In genomic region chr7:2358968-2359527, GRCh38 we compare ENCODE assay signal across 13 cellular contexts. TPM values are rescaled to one million over a fixed set of nuclear protein-coding genes. Genes with fewer than 3 reads are reported as not detected.
A peak's percentile ranks its signal among the peaks of the same experiment; 100 is the strongest.
DNase-seq lines count a peak whose midpoint lies in the region; ATAC-seq and TF ChIP-seq lines count a peak whose summit lies in the region.
"Had no signal": no experiment of that assay in that cellular context is flagged by ENCODE, and none has a peak within 500 bp of the region (broad histone marks: within the 10 kb centered on the region; RNA-seq: fewer than 3 reads in every experiment).

No MANE protein-coding gene starts in this region.

- in situ Hi-C loops in GM23248 (cut with MboI) (no loop called here), gastrocnemius medialis (cut with MboI; ENCODE audit: low sequenced_read_pairs in 4 of 4) (no loop called here)

- H3K27me3 ChIP-seq in GM23248 (replicated peaks; ENCODE audit: insufficient read depth) (no peaks in the 10 kb centered on the region), neural progenitor cell (no peaks in the 10 kb centered on the region), BE2C (no peaks in the 10 kb centered on the region), gastrocnemius medialis (no peaks in the 10 kb centered on the region), vagina (no peaks in the 10 kb centered on the region)

- 0 out of 2 replicates have a peak overlapping the region, but pooled peaks have one; percentile 12 for H3K9ac ChIP-seq in GM23248
- peak overlapping the region; percentile 32 for H3K9ac ChIP-seq in neural progenitor cell

- H3K4me2 ChIP-seq in GM23248 (ENCODE audit: unreplicated experiment), result no peak overlapping the region
- H3K4me2 ChIP-seq in neural progenitor cell, result no peak overlapping the region

- intact Hi-C loops in gastrocnemius medialis (cut with DNase I; ENCODE audit: low total_unique reads), result loop anchor here (10.0 kb wide), 1 partner anchor 784 kb away; the partner anchor contains the start of gene PSMG3
- intact Hi-C loops in vagina (cut with DNase I), result loop anchor here (10.0 kb wide), 1 partner anchor 784 kb away; the partner anchor contains the start of gene PSMG3

- H4K20me1 ChIP-seq in GM23248 (ENCODE audit: insufficient read depth) (peaks cover 20% of the 10 kb centered on the region), neural progenitor cell (ENCODE audit: low read depth) (peaks cover 65% of the 10 kb centered on the region)

- H3F3A ChIP-seq in GM23248 (ENCODE audit: insufficient read depth) (0 out of 2 replicates have a peak, but pooled peaks cover 7% of the 10 kb centered on the region), neural progenitor cell (ENCODE audit: low read depth) (no peaks in the 10 kb centered on the region)

- H3K4me1 ChIP-seq in GM23248 (ENCODE audit: insufficient read depth), result peaks cover 8% of the 10 kb centered on the region
- H3K4me1 ChIP-seq in neural progenitor cell, result peaks cover 6% of the 10 kb centered on the region
- peaks cover 5% of the 10 kb centered on the region for H3K4me1 ChIP-seq in BE2C
- peaks cover 28 to 30% of the 10 kb centered on the region in 2 donors for H3K4me1 ChIP-seq in gastrocnemius medialis
- peaks cover 61% of the 10 kb centered on the region for H3K4me1 ChIP-seq in vagina
- H3K4me1 ChIP-seq: prostate gland had no signal

- no peak overlapping the region for H3K27ac ChIP-seq in GM23248
- no peak overlapping the region for H3K27ac ChIP-seq in neural progenitor cell
- H3K27ac ChIP-seq in gastrocnemius medialis, result no peak overlapping the region
- no peak overlapping the region for H3K27ac ChIP-seq in vagina
- H3K27ac ChIP-seq: prostate gland had no signal

- H2AFZ ChIP-seq in GM23248 (no peak overlapping the region), neural progenitor cell (replicated peaks) (no peak overlapping the region)

- 53 to 54% methylated on average over 8 of the region's 8 CpGs for WGBS in GM23248 (ENCODE audit: low coverage in 1 of 2, low lambda C conversion rate in 2 of 2, missing lambda C conversion rate in 2 of 2), 2 experiments

- peak overlapping the region; percentile 64 for H3K27ac Mint-ChIP-seq in activated naive CD8-positive, alpha-beta T cell
- no peak overlapping the region for H3K27ac Mint-ChIP-seq in neural progenitor cell

- ATAC-seq in gastrocnemius medialis, result no peak
- ATAC-seq: activated CD4-positive, CD25-positive, alpha-beta regulatory T cell treated with anti-CD3 and anti-CD28 coated beads, Interleukin-2, amount 50 U/mL, for 24 hours had no signal

- no peak for TF ChIP-seq CTCF in neural progenitor cell (IDR thresholded peaks at IDR 0.05)
- TF ChIP-seq CTCF in BE2C (IDR thresholded peaks at IDR 0.05; ENCODE audit: low read depth, low read length), result no peak
- no peak for TF ChIP-seq CTCF in gastrocnemius medialis (IDR thresholded peaks at IDR 0.05 in 4 of 5, conservative IDR thresholded peaks at IDR 0.05 in 1 of 5)
- TF ChIP-seq CTCF in vagina (IDR thresholded peaks at IDR 0.05), result no peak

- no peak for TF ChIP-seq POLR2A in gastrocnemius medialis (IDR thresholded peaks at IDR 0.05)
- no peak for TF ChIP-seq POLR2A in vagina (IDR thresholded peaks at IDR 0.05)

- H3K4me1 Mint-ChIP-seq in activated naive CD8-positive, alpha-beta T cell (ENCODE audit: low read depth), result peaks cover 46% of the 10 kb centered on the region
- peaks cover 17% of the 10 kb centered on the region for H3K4me1 Mint-ChIP-seq in neural progenitor cell

- TF ChIP-seq RAD21 in Ishikawa (IDR thresholded peaks at IDR 0.05; ENCODE audit: low read depth), result no peak

- H3K9me3 Mint-ChIP-seq in activated naive CD8-positive, alpha-beta T cell (ENCODE audit: low read depth), result no peaks in the 10 kb centered on the region
- no peaks in the 10 kb centered on the region for H3K9me3 Mint-ChIP-seq in neural progenitor cell

- H3K36me3 ChIP-seq in GM23248 (ENCODE audit: low read depth) (peaks cover 51% of the 10 kb centered on the region), neural progenitor cell (no peaks in the 10 kb centered on the region), BE2C (peaks cover 86% of the 10 kb centered on the region), gastrocnemius medialis (peaks cover 0 to 37% of the 10 kb centered on the region in 2 donors), vagina (peaks cover 0 to 33% of the 10 kb centered on the region in 2 donors)

- no peaks in the 10 kb centered on the region for H3K27me3 Mint-ChIP-seq in activated naive CD8-positive, alpha-beta T cell
- peaks cover 12% of the 10 kb centered on the region for H3K27me3 Mint-ChIP-seq in neural progenitor cell (ENCODE audit: insufficient read depth, low read depth)

- H3K4me3 Mint-ChIP-seq in activated naive CD8-positive, alpha-beta T cell, result peak overlapping the region; percentile 54
- no peak overlapping the region for H3K4me3 Mint-ChIP-seq in neural progenitor cell

- H3K9me2 ChIP-seq in GM23248 (ENCODE audit: insufficient read depth), result no peaks in the 10 kb centered on the region

- no peak for TF ChIP-seq EP300 in Ishikawa (IDR thresholded peaks at IDR 0.05; ENCODE audit: borderline replicate concordance)

- H3K36me3 Mint-ChIP-seq in activated naive CD8-positive, alpha-beta T cell, result peaks cover 8% of the 10 kb centered on the region
- H3K36me3 Mint-ChIP-seq in neural progenitor cell, result peaks cover 14% of the 10 kb centered on the region

- H3K9me3 ChIP-seq in GM23248 (ENCODE audit: low read depth), result no peaks in the 10 kb centered on the region
- no peaks in the 10 kb centered on the region for H3K9me3 ChIP-seq in neural progenitor cell (ENCODE audit: low read depth)
- H3K9me3 ChIP-seq in BE2C, result no peaks in the 10 kb centered on the region
- H3K9me3 ChIP-seq in gastrocnemius medialis, result no peaks in the 10 kb centered on the region
- no peaks in the 10 kb centered on the region for H3K9me3 ChIP-seq in vagina
- H3K9me3 ChIP-seq: prostate gland had no signal

- peaks cover 92% of the 10 kb centered on the region for H3K79me2 ChIP-seq in GM23248 (ENCODE audit: insufficient read depth)
- H3K79me2 ChIP-seq in neural progenitor cell (ENCODE audit: low read depth), result peaks cover 80% of the 10 kb centered on the region

- no peak overlapping the region for H3K4me3 ChIP-seq in GM23248
- H3K4me3 ChIP-seq in neural progenitor cell, result no peak overlapping the region
- H3K4me3 ChIP-seq in BE2C (ENCODE audit: low read depth, low read length), result no peak overlapping the region; the same call in 1 of the 2 replicates
- H3K4me3 ChIP-seq in gastrocnemius medialis, result no peak overlapping the region
- no peak overlapping the region for H3K4me3 ChIP-seq in vagina
- H3K4me3 ChIP-seq: prostate gland had no signal

- no peak for DNase-seq in GM23248
- no peak for DNase-seq in neural progenitor cell (ENCODE audit: low spot score)
- DNase-seq in BE2C, result no peak
- no peak for DNase-seq in gastrocnemius medialis
- no peak for DNase-seq in vagina (ENCODE audit: extremely low spot score in 2 of 2)
- DNase-seq: kidney, midbrain, NCI-H146, NCI-H526 treated with DMSO at 0.1 percent for 48 hours had no signal

TF ChIP-seq in Ishikawa, 13 proteins besides CTCF, POLR2A, EP300 and RAD21:
- TF ChIP-seq TAF1 (IDR thresholded peaks at IDR 0.05; ENCODE audit: low read depth) (no peak), USF1 (IDR thresholded peaks at IDR 0.05) (0 out of 2 replicates have a peak, but pooled peaks have one; percentile 9)

RNA-seq across cellular contexts. Expression of gene EIF3B, which starts 4.4 kb away (rescaled TPM):
- total RNA-seq in GM23248 (2014; rRNA removed; shearing (Covaris generic)), result 180 and 212 TPM in 2 replicates
- polyA plus RNA-seq in GM23248 (2016; fragmentation: Nextera tagmentation; extraction: Ambion mirVana), result 79.5 and 82.5 TPM in 2 replicates
- total RNA-seq in neural progenitor cell (ENCODE audit: low replicate concordance) (146 and 167 TPM in 2 replicates), gastrocnemius medialis (100 to 1,000 TPM; 105 to 207 (median 195) TPM), vagina (90.8 TPM)
- 422 TPM for polyA plus RNA-seq in BE2C (2012; ENCODE audit: insufficient read depth, insufficient read length, low read depth)

RNA-seq across cellular contexts. Expression of gene CHST12, which starts 44.4 kb away (rescaled TPM):
- 9.0 and 10.6 TPM in 2 replicates for total RNA-seq in GM23248 (2014; rRNA removed; shearing (Covaris generic))
- polyA plus RNA-seq in GM23248 (2016; fragmentation: Nextera tagmentation; extraction: Ambion mirVana), result 33.7 and 36.8 TPM in 2 replicates
- total RNA-seq in neural progenitor cell (ENCODE audit: low replicate concordance) (0.43 and 7.2 TPM in 2 replicates), gastrocnemius medialis (10 to 100 TPM in 2 of 4 donors, 1 to 10 TPM in 2; 5.5 to 13.1 (median 10.1) TPM), vagina (26.3 TPM)
- polyA plus RNA-seq in BE2C (2012; ENCODE audit: insufficient read depth, insufficient read length, low read depth), result 32.0 TPM

RNA-seq across cellular contexts. Expression of gene SNX8, which starts 44.8 kb away (rescaled TPM):
- 13.1 and 23.8 TPM in 2 replicates for total RNA-seq in GM23248 (2014; rRNA removed; shearing (Covaris generic))
- 36.8 and 44.4 TPM in 2 replicates for polyA plus RNA-seq in GM23248 (2016; fragmentation: Nextera tagmentation; extraction: Ambion mirVana)
- 3.6 and 15.0 TPM in 2 replicates for total RNA-seq in neural progenitor cell (ENCODE audit: low replicate concordance)
- 46.3 TPM for polyA plus RNA-seq in BE2C (2012; ENCODE audit: insufficient read depth, insufficient read length, low read depth)
- 10 to 100 TPM in 3 of 4 donors, 1 to 10 TPM in 1; 6.4 to 28.1 (median 24.8) TPM for total RNA-seq in gastrocnemius medialis
- total RNA-seq in vagina, result 8.3 TPM
